Comparison of ENCODE assay signal across 18 cellular contexts in genomic region chr6:4345543-4345942, GRCh38.
"Had no signal": no experiment of that assay in that cellular context is flagged by ENCODE, and none has a peak within 500 bp of the region (broad histone marks: within the 10 kb centered on the region; RNA-seq: fewer than 3 reads in every experiment).

No MANE protein-coding gene starts in this region.

- H3K36me3 Mint-ChIP-seq: activated CD8-positive, alpha-beta memory T cell treated with anti-CD3 and anti-CD28 coated beads, Interleukin-2, amount 10 ng/mL, durations not matched to agents 7 days and 5 days; activated naive CD4-positive, alpha-beta T cell treated with anti-CD3 and anti-CD28 coated beads, Interleukin-2, amount 10 ng/mL, durations not matched to agents 7 days and 5 days; memory B cell; naive thymus-derived CD8-positive, alpha-beta T cell had no signal

- H3K27ac Mint-ChIP-seq: activated CD8-positive, alpha-beta memory T cell treated with anti-CD3 and anti-CD28 coated beads, Interleukin-2, amount 10 ng/mL, durations not matched to agents 7 days and 5 days; activated naive CD4-positive, alpha-beta T cell treated with anti-CD3 and anti-CD28 coated beads, Interleukin-2, amount 10 ng/mL, durations not matched to agents 7 days and 5 days; activated T-cell treated with anti-CD3 and anti-CD28 coated beads, Interleukin-2, amount 50 U/mL, for 24 hours; memory B cell; stimulated activated naive B cell treated with anti-CD40 and anti-IgM and Interleukin-4, amounts not matched to agents 10 μg/mL and 1 μg/mL and 100 μg/mL, for 72 hours had no signal

- DNase-seq: activated CD4-positive, alpha-beta T cell treated with anti-CD3 and anti-CD28 coated beads, Interleukin-2, amount 50 U/mL, for 4 hours; activated CD4-positive, CD25-positive, alpha-beta regulatory T cell treated with anti-CD3 and anti-CD28 coated beads, Interleukin-2, amount 50 U/mL, for 72 hours; activated CD8-positive, alpha-beta memory T cell treated with anti-CD3 and anti-CD28 coated beads, Interleukin-2, amount 10 ng/mL, durations not matched to agents 7 days and 5 days; activated naive CD4-positive, alpha-beta T cell treated with anti-CD3 and anti-CD28 coated beads, Interleukin-2, amount 10 ng/mL, durations not matched to agents 7 days and 5 days; activated T-cell treated with anti-CD3 and anti-CD28 coated beads, Interleukin-2, amount 50 U/mL, for 24 hours; head of caudate nucleus; naive thymus-derived CD8-positive, alpha-beta T cell; posterior cingulate gyrus; retina; stimulated activated CD4-positive, alpha-beta T cell treated with anti-CD3 and anti-CD28 coated beads, Interleukin-15, amount 100 ng/mL, for 24 hours; stimulated activated CD4-positive, alpha-beta T cell treated with anti-CD3 and anti-CD28 coated beads, Interleukin-4, amount 100 ng/mL, for 1 hour; stimulated activated naive B cell treated with anti-CD40 and anti-IgM and Interleukin-4, amounts not matched to agents 10 μg/mL and 1 μg/mL and 100 μg/mL, for 72 hours; T1000; thyroid gland had no signal

- H3K27ac ChIP-seq: epithelial cell of prostate, thyroid gland had no signal

- H3K27me3 ChIP-seq: thyroid gland had no signal

- H3K9me3 ChIP-seq: thyroid gland had no signal

- H3K4me3 ChIP-seq: thyroid gland had no signal

- H3K4me3 Mint-ChIP-seq: activated CD8-positive, alpha-beta memory T cell treated with anti-CD3 and anti-CD28 coated beads, Interleukin-2, amount 10 ng/mL, durations not matched to agents 7 days and 5 days; activated naive CD4-positive, alpha-beta T cell treated with anti-CD3 and anti-CD28 coated beads, Interleukin-2, amount 10 ng/mL, durations not matched to agents 7 days and 5 days; activated T-cell treated with anti-CD3 and anti-CD28 coated beads, Interleukin-2, amount 50 U/mL, for 24 hours; memory B cell; naive thymus-derived CD8-positive, alpha-beta T cell; stimulated activated naive B cell treated with anti-CD40 and anti-IgM and Interleukin-4, amounts not matched to agents 10 μg/mL and 1 μg/mL and 100 μg/mL, for 72 hours had no signal

- FAIRE-seq: astrocyte, frontal cortex had no signal

- H3K4me1 Mint-ChIP-seq: activated CD8-positive, alpha-beta memory T cell treated with anti-CD3 and anti-CD28 coated beads, Interleukin-2, amount 10 ng/mL, durations not matched to agents 7 days and 5 days; activated naive CD4-positive, alpha-beta T cell treated with anti-CD3 and anti-CD28 coated beads, Interleukin-2, amount 10 ng/mL, durations not matched to agents 7 days and 5 days had no signal

- H3K4me1 ChIP-seq: thyroid gland had no signal

- H3K36me3 ChIP-seq: thyroid gland had no signal

- H3K9me3 Mint-ChIP-seq: activated naive CD4-positive, alpha-beta T cell treated with anti-CD3 and anti-CD28 coated beads, Interleukin-2, amount 10 ng/mL, durations not matched to agents 7 days and 5 days; activated T-cell treated with anti-CD3 and anti-CD28 coated beads, Interleukin-2, amount 50 U/mL, for 24 hours; memory B cell; naive thymus-derived CD8-positive, alpha-beta T cell; stimulated activated naive B cell treated with anti-CD40 and anti-IgM and Interleukin-4, amounts not matched to agents 10 μg/mL and 1 μg/mL and 100 μg/mL, for 72 hours had no signal

- ATAC-seq: activated CD8-positive, alpha-beta memory T cell treated with anti-CD3 and anti-CD28 coated beads, Interleukin-2, amount 10 ng/mL, durations not matched to agents 7 days and 5 days; naive thymus-derived CD8-positive, alpha-beta T cell; stimulated activated naive B cell treated with anti-CD40 and anti-IgM and Interleukin-4, amounts not matched to agents 10 μg/mL and 1 μg/mL and 100 μg/mL, for 72 hours had no signal
